23 cellular contexts compared by ENCODE assay signal in the genomic region with DNA sequence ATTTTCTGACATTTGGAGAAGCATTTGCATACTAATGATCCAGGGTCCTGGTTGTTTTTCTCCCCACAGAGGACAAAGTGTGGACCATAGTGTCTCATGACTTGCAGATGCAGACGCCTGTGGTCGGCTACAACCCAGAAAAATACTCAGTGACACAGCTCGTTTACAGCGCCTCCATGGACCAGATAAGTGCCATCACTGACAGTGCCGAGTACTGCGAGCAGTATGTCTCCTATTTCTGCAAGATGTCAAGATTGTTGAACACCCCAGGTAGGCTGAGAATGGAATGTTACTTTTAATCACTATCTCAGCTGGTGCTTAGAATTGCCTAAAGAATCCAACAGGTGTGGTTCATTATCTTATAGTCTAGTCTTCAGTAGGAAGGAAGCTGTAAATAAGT.
"Had no signal": no experiment of that assay in that cellular context is flagged by ENCODE, and none has a peak within 500 bp of the region (broad histone marks: within the 10 kb centered on the region; RNA-seq: fewer than 3 reads in every experiment).

No MANE protein-coding gene starts in this region.

- H3K27ac ChIP-seq: brain microvascular endothelial cell, esophagus muscularis mucosa, gastroesophageal sphincter, tibial nerve had no signal

- FAIRE-seq: endothelial cell of umbilical vein, urothelium cell line had no signal

- DNase-seq: activated CD4-positive, alpha-beta T cell treated with anti-CD3 and anti-CD28 coated beads, Interleukin-2, amount 10 ng/mL, durations not matched to agents 7 days and 5 days; activated CD8-positive, alpha-beta memory T cell treated with anti-CD3 and anti-CD28 coated beads, Interleukin-2, amount 50 U/mL, for 48 hours; activated effector memory CD4-positive, alpha-beta T cell treated with Interleukin-2 at 50 U/mL for 16 hours; activated naive CD4-positive, alpha-beta T cell treated with anti-CD3 and anti-CD28 coated beads, Interleukin-2, amount 10 ng/mL, durations not matched to agents 7 days and 5 days; activated naive CD8-positive, alpha-beta T cell treated with anti-CD3 and anti-CD28 coated beads, Interleukin-2, amount 50 U/mL, for 24 hours; activated T-cell treated with anti-CD3 and anti-CD28 coated beads, Interleukin-2, amount 50 U/mL, for 48 hours; aorta; brain microvascular endothelial cell; cortex of kidney; effector CD8-positive, alpha-beta T cell; kidney glomerular epithelial cell; mesenchymal stem cell; naive thymus-derived CD8-positive, alpha-beta T cell; stimulated activated CD4-positive, alpha-beta T cell treated with anti-CD3 and anti-CD28 coated beads, Interleukin-12 subunit alpha, Interleukin-12 subunit beta, amount 100 ng/mL, for 4 hours; stimulated activated CD4-positive, alpha-beta T cell treated with anti-CD3 and anti-CD28 coated beads, Interleukin-1b, Interleukin-23, amount 100 ng/mL, for 48 hours; stimulated activated CD8-positive, alpha-beta memory T cell treated with anti-CD3 and anti-CD28 coated beads, Interleukin-4, amount 100 ng/mL, for 48 hours; stimulated activated naive CD4-positive, alpha-beta T cell; T-cell had no signal
